8 cellular contexts compared by ENCODE assay signal in genomic region chr20:63708301-63709148, GRCh38. TPM values are rescaled to one million over a fixed set of nuclear protein-coding genes. Genes with fewer than 3 reads are reported as not detected.
DNase-seq lines count a peak whose midpoint lies in the region; ATAC-seq, FAIRE-seq and TF ChIP-seq lines count a peak whose summit lies in the region.

No MANE protein-coding gene starts in this region.

- H3K36me3 ChIP-seq in ascending aorta (peaks cover 32 to 51% of the 10 kb centered on the region in 2 donors), iPS-20b (ENCODE audit: insufficient read depth, low read depth, low read length) (peaks cover 61% of the 10 kb centered on the region)

- intact Hi-C loops in ascending aorta (cut with DNase I): loop anchor here (2.0 kb wide), 1 partner anchor 30 kb away; the partner anchor contains the start of gene SLC2A4RG

- peak; percentile 15 for ATAC-seq in HG03460 (IDR thresholded peaks at IDR 0.05; ENCODE audit: unreplicated experiment)
- ATAC-seq in HG03469 (IDR thresholded peaks at IDR 0.05; ENCODE audit: unreplicated experiment): no peak

- DNase-seq in activated effector memory CD4-positive, alpha-beta T cell treated with anti-CD3 and anti-CD28 coated beads, Interleukin-2, amount 50 U/mL, for 16 hours: peak; percentile 72
- no peak for DNase-seq in activated effector memory CD4-positive, alpha-beta T cell treated with Interleukin-2 at 50 U/mL for 16 hours
- no peak for DNase-seq in ascending aorta (ENCODE audit: low spot score in 2 of 2)
- peak; percentile 34 for DNase-seq in stimulated activated CD8-positive, alpha-beta memory T cell treated with anti-CD3 and anti-CD28 coated beads, Interleukin-4, amount 100 ng/mL, for 48 hours
- DNase-seq in H54 (ENCODE audit: insufficient read length, low spot score): no peak

- TF ChIP-seq CTCF in ascending aorta (IDR thresholded peaks at IDR 0.05): no peak

- H3K27ac ChIP-seq in ascending aorta: peak overlapping the region; percentile 86 to 94
- no peak overlapping the region for H3K27ac ChIP-seq in iPS-20b (ENCODE audit: low read length)

- H3K4me1 ChIP-seq in ascending aorta (peaks cover 6 to 14% of the 10 kb centered on the region in 2 donors), iPS-20b (ENCODE audit: insufficient read depth, low read length) (peaks cover 4% of the 10 kb centered on the region; the same call in 1 of the 2 replicates)

- H3K4me3 ChIP-seq in ascending aorta: peak overlapping the region; percentile 80 to 88
- peak overlapping the region; percentile 84 for H3K4me3 ChIP-seq in iPS-20b (ENCODE audit: low read length)

- FAIRE-seq in H54 (lab: Jason Lieb, UNC): no peak

- H3K27me3 ChIP-seq in ascending aorta (no peaks in the 10 kb centered on the region), iPS-20b (ENCODE audit: insufficient read depth, low read length) (no peaks in the 10 kb centered on the region)

- no peak for TF ChIP-seq POLR2A in H54 (IDR thresholded peaks at IDR 0.05; ENCODE audit: low read depth, low read length)

- H3K9ac ChIP-seq in iPS-20b (ENCODE audit: low read depth, low read length): peak overlapping the region; percentile 70; the same call in 1 of the 2 replicates

- no peaks in the 10 kb centered on the region for H3K9me3 ChIP-seq in ascending aorta
- H3K9me3 ChIP-seq in iPS-20b (ENCODE audit: insufficient read depth, low read depth, low read length): no peaks in the 10 kb centered on the region

RNA-seq across cellular contexts. Expression of gene ZGPAT, which starts 0.7 kb away (rescaled TPM):
- total RNA-seq in ascending aorta: 42.4 TPM

RNA-seq across cellular contexts. Expression of gene ARFRP1, which starts 0.7 kb away (rescaled TPM):
- 50.8 TPM for total RNA-seq in ascending aorta

RNA-seq across cellular contexts. Expression of gene TNFRSF6B, which starts 12.1 kb away (rescaled TPM):
- 119 TPM for total RNA-seq in ascending aorta

RNA-seq across cellular contexts. Expression of gene LIME1, which starts 27.9 kb away (rescaled TPM):
- total RNA-seq in ascending aorta: 7.3 TPM

RNA-seq across cellular contexts. Expression of gene SLC2A4RG, which starts 31.1 kb away (rescaled TPM):
- total RNA-seq in ascending aorta: 114 TPM

Comparison
In these comparisons a context has a peak if more than half of its experiments do, and no peak if none do; other contexts are left out.
1. DNase-seq: peak in activated effector memory CD4-positive, alpha-beta T cell treated with anti-CD3 and anti-CD28 coated beads, Interleukin-2, amount 50 U/mL, for 16 hours (single experiment) and stimulated activated CD8-positive, alpha-beta memory T cell treated with anti-CD3 and anti-CD28 coated beads, Interleukin-4, amount 100 ng/mL, for 48 hours (single experiment); none in activated effector memory CD4-positive, alpha-beta T cell treated with Interleukin-2 at 50 U/mL for 16 hours (single experiment), ascending aorta (0 of 2) and H54 (single experiment).